8 cellular contexts compared by ENCODE assay signal in the genomic region with DNA sequence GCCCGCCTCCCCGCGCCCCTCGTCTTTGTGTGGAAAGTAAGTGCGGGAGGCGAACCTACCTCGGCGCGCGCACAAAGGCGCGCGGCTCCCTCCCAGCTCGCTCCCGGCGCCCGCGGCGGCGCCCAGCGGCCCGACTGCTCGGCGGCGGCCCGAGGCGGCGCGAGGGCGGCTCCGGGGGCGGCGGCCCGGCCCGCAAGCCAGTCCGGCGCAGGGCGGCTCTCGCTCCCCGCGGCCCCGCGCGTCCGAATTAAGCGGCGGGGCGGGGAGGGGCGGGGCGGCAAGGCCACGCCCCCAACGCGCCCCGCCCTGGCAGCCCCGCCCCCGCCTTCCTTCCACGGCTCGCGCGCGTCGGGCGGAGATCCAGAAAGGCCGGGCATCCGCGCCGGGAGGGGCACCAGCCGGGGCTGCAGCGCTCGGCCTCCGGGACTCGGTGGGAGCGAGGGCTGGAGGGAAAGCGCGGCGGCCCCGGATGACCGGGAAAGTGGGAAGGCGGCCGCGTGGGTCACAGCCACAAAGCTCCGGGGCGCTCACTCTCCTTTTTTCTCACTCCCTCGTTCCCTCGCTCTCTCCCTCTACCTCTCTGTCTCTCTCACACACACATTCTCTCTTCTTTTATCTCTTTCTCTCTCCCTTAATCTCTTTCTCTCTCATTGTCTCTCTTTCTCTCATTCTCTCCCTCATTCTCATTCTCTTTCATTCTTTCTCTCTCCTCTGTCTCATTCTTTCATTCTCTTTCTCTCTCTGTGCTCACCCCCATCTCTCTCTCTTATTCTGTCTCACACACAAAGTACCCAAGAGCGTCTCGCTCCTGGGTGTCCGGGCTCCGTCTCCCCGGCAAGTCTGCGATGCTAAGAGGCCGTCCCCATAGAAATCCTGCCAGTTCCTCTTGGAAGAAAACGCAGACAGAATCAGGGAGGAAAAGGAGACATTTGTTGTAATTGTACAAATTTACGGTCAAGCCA.
A peak's percentile ranks its signal among the peaks of the same experiment; 100 is the strongest.
DNase-seq lines count a peak whose midpoint lies in the region; ATAC-seq and TF ChIP-seq lines count a peak whose summit lies in the region.

No MANE protein-coding gene starts in this region.

- CTCF ChIA-PET in AG04449 (lab: Yijun Ruan, JAX): no interaction called here

- no peak for DNase-seq in AG04449 (ENCODE audit: low read depth, low spot score)
- DNase-seq in NCI-H82 treated with DMSO at 0.1 percent for 48 hours (lab: John Stamatoyannopoulos, UW; ENCODE audit: unreplicated experiment): peak; percentile 25
- DNase-seq in activated T-cell treated with anti-CD3 and anti-CD28 coated beads, Interleukin-2, amount 50 U/mL, for 1 hour: peak; percentile 79
- DNase-seq in epithelial cell of esophagus (ENCODE audit: low read depth): peak; percentile 69
- DNase-seq in stimulated activated CD8-positive, alpha-beta memory T cell treated with anti-CD3 and anti-CD28 coated beads, Interleukin-2, amount 100 ng/mL, for 48 hours (ENCODE audit: low read depth in 2 of 2): peak; percentile 62 to 66

- TF ChIP-seq CTCF in AG04449 (IDR thresholded peaks at IDR 0.05; ENCODE audit: insufficient read depth, low read length, missing control alignments) (no peak), epithelial cell of esophagus (IDR thresholded peaks at IDR 0.05; ENCODE audit: insufficient read depth, low read depth, low read length, missing control alignments) (no peak)

- POLR2A ChIA-PET in AG04449 (lab: Yijun Ruan, JAX): interaction anchor here (1.4 kb wide), 1 partner anchor 16 kb away, joined by 3 read pairs; no protein-coding TSS in a partner anchor

- H3K27me3 ChIP-seq in mononuclear cell (ENCODE audit: insufficient read depth, low read length): no peaks in the 10 kb centered on the region

- peak; percentile 49 for ATAC-seq in HG03066 (IDR thresholded peaks at IDR 0.05; ENCODE audit: low read depth, unreplicated experiment)

- peak overlapping the region; percentile 58 for H3K4me3 ChIP-seq in AG04449 (ENCODE audit: low read depth, low read length)
- peak overlapping the region; percentile 43 for H3K4me3 ChIP-seq in epithelial cell of esophagus (ENCODE audit: low read length)
- peak overlapping the region; percentile 63 for H3K4me3 ChIP-seq in mononuclear cell (ENCODE audit: low read length)

- no peaks in the 10 kb centered on the region for H3K9me3 ChIP-seq in mononuclear cell (ENCODE audit: low read depth, low read length)

- peaks cover 73% of the 10 kb centered on the region for H3K4me1 ChIP-seq in mononuclear cell (ENCODE audit: insufficient read depth, low read length)

- TF ChIP-seq POLR2A in GM18526 (IDR thresholded peaks at IDR 0.05; ENCODE audit: extremely low read depth, insufficient read length): peak; percentile 87
